Comparison of ENCODE assay signal across 21 cellular contexts in genomic region chr10:34206602-34207268, GRCh38.
A peak's percentile ranks its signal among the peaks of the same experiment; 100 is the strongest.
DNase-seq lines count a peak whose midpoint lies in the region; ATAC-seq, FAIRE-seq and TF ChIP-seq lines count a peak whose summit lies in the region.
"Had no signal": no experiment of that assay in that cellular context is flagged by ENCODE, and none has a peak within 500 bp of the region (broad histone marks: within the 10 kb centered on the region; RNA-seq: fewer than 3 reads in every experiment).

No MANE protein-coding gene starts in this region.

- DNase-seq in NCI-H748 (lab: John Stamatoyannopoulos, UW; ENCODE audit: unreplicated experiment) (peak; percentile 23), NCI-H748 treated with DMSO at 0.1 percent for 48 hours (lab: John Stamatoyannopoulos, UW) (no peak), bronchial epithelial cell (ENCODE audit: low read depth) (no peak), mucosa of descending colon (peak in 2 of 3 donors; percentile 48 to 54), transverse colon (peak; percentile 34), cerebellar nuclear complex (lab: John Stamatoyannopoulos, UW) (no peak), breast epithelium (ENCODE audit: low spot score in 2 of 2) (no peak), RKO (ENCODE audit: low spot score) (no peak)
- DNase-seq: CD4-positive, alpha-beta T cell; DMS79 treated with DMSO at 0.1 percent for 48 hours; H7; HFFc6; NCI-H1092 treated with DMSO at 0.1 percent for 48 hours; NCI-H2029 treated with DMSO at 0.1 percent for 48 hours; NCI-H2171; NCI-H446; NCI-H774; OCI-M1; SHP77 had no signal

- TF ChIP-seq CTCF in bronchial epithelial cell (IDR thresholded peaks at IDR 0.05; ENCODE audit: insufficient read depth, low read length, severe bottlenecking) (no peak), mucosa of descending colon (IDR thresholded peaks at IDR 0.05) (no peak), transverse colon (IDR thresholded peaks at IDR 0.05) (no peak), breast epithelium (IDR thresholded peaks at IDR 0.05) (no peak)

- 38 to 59% methylated on average over 1 to 3 of the region's 3 CpGs for WGBS in transverse colon (ENCODE audit: low coverage in 1 of 2), 2 donors

- H3K4me1 ChIP-seq in mucosa of descending colon (ENCODE audit: low read depth) (peaks cover 7% of the 10 kb centered on the region), transverse colon (peaks cover 0 to 14% (median 10%) of the 10 kb centered on the region in 4 donors), breast epithelium (no peaks in the 10 kb centered on the region)

- intact Hi-C loops in mucosa of descending colon (cut with DNase I, micrococcal nuclease) = no loop called here
- intact Hi-C loops in transverse colon (cut with DNase I; ENCODE audit: low total_unique reads) = no loop called here
- intact Hi-C loops in breast epithelium (cut with DNase I; ENCODE audit: low total_unique reads) = loop anchor here (5.0 kb wide), 1 partner anchor 764 kb away; no protein-coding TSS in a partner anchor

- TF ChIP-seq POLR2A in transverse colon (IDR thresholded peaks at IDR 0.05) (no peak), breast epithelium (IDR thresholded peaks at IDR 0.05) (no peak)

- peak; percentile 60 for FAIRE-seq in bronchial epithelial cell (lab: Jason Lieb, UNC)

- H3K4me3 ChIP-seq in bronchial epithelial cell (ENCODE audit: low read depth, low read length) (no peak overlapping the region), mucosa of descending colon (no peak overlapping the region), transverse colon (no peak overlapping the region), breast epithelium (no peak overlapping the region)
- H3K4me3 ChIP-seq: SK-N-MC had no signal

- peak overlapping the region; percentile 6 to 58 (median 17) for H3K27ac ChIP-seq in transverse colon
- H3K27ac ChIP-seq in breast epithelium = no peak overlapping the region
- H3K27ac ChIP-seq: HL-60, SK-N-MC had no signal

- no peaks in the 10 kb centered on the region for H3K36me3 ChIP-seq in bronchial epithelial cell (ENCODE audit: control insufficient read depth, insufficient read depth, low read length)
- H3K36me3 ChIP-seq in mucosa of descending colon (ENCODE audit: low read depth) = no peaks in the 10 kb centered on the region
- H3K36me3 ChIP-seq in transverse colon = no peaks in the 10 kb centered on the region
- no peaks in the 10 kb centered on the region for H3K36me3 ChIP-seq in breast epithelium

- no peak for TF ChIP-seq EP300 in transverse colon (IDR thresholded peaks at IDR 0.05; ENCODE audit: low read depth)

- peak; percentile 95 for ATAC-seq in mucosa of descending colon

- no peaks in the 10 kb centered on the region for H3K9me3 ChIP-seq in mucosa of descending colon
- no peaks in the 10 kb centered on the region for H3K9me3 ChIP-seq in transverse colon
- no peaks in the 10 kb centered on the region for H3K9me3 ChIP-seq in breast epithelium

- in situ Hi-C loops in transverse colon (cut with MboI; ENCODE audit: low pct_ligation_motif_present in 1 of 4, low pct_unique_long_range_greater_than_20kb in 1 of 4, low sequenced_read_pairs in 3 of 4) = no loop called here

- H3K27me3 ChIP-seq in bronchial epithelial cell (ENCODE audit: control insufficient read depth, insufficient read depth, low read length) = no peaks in the 10 kb centered on the region
- H3K27me3 ChIP-seq in transverse colon = no peaks in the 10 kb centered on the region
- H3K27me3 ChIP-seq in breast epithelium = no peaks in the 10 kb centered on the region

Comparison
In these comparisons a context has a peak if more than half of its experiments do, and no peak if none do; other contexts are left out.
1. DNase-seq: peak in NCI-H748 (single experiment), mucosa of descending colon (2 of 3) and transverse colon (single experiment); none in NCI-H748 treated with DMSO at 0.1 percent for 48 hours (single experiment), bronchial epithelial cell (single experiment), cerebellar nuclear complex (0 of 2), breast epithelium (0 of 2) and RKO (single experiment).
2. H3K27ac ChIP-seq: peak in transverse colon (4 of 4); none in breast epithelium (0 of 2).